ENCODE assay signal across 18 cellular contexts in the genomic region with DNA sequence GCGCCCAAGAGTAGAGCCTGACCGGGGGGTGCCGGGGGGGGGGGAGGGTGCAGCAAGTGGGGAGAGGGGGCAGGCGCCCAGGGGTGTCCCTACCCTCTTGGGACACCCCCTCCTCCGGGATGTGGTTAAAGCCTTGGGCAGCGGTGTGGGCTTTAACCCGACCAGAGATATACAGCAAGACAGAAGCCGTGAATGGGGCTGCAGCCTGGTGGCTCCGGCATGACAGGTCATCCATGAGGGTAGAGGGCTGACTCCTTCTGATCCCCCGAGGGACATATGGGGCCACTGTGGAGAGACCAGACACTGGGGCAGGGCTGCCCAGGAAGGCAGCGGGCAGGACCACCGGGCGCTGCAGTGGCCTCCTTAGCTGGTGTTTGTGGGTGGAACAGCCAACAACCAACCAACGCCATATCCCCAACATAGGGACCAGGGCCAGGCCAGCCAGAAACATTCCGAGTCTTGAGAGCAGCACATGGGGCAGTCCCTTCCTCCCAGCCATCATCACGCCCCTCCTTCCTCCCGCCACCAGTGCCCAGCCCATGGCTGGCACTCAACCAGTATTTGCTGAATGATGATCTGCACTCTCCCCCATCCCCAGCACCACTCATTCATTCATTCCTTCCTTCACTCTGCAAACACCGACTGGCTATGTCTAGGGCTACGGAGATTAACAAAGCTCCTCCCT. TPM values are rescaled to one million over a fixed set of nuclear protein-coding genes. Genes with fewer than 3 reads are reported as not detected.
DNase-seq lines count a peak whose midpoint lies in the region; ATAC-seq, FAIRE-seq and TF ChIP-seq lines count a peak whose summit lies in the region.
"Had no signal": no experiment of that assay in that cellular context is flagged by ENCODE, and none has a peak within 500 bp of the region (broad histone marks: within the 10 kb centered on the region; RNA-seq: fewer than 3 reads in every experiment).

No MANE protein-coding gene starts in this region.

- no peaks in the 10 kb centered on the region for H3K9me2 ChIP-seq in PC-9 (ENCODE audit: insufficient read depth)

- no TSS peak for BruUV-seq in PC-9 (replicated peaks; lab: Mats Ljungman, UMichigan)
- no TSS peak for BruUV-seq in endothelial cell of umbilical vein (replicated peaks; lab: Mats Ljungman, UMichigan)

- H3K4me3 ChIP-seq in ACC112 (ENCODE audit: low read depth, low read length) (no peak overlapping the region), PC-9 (no peak overlapping the region), endothelial cell of umbilical vein (replicated peaks in 1 of 3; ENCODE audit: insufficient read depth in 1 of 3, low read depth in 1 of 3, low read length in 3 of 3) (no peak overlapping the region), gastrocnemius medialis (no peak overlapping the region), adrenal gland (no peak overlapping the region)
- H3K4me3 ChIP-seq: pancreas, SK-N-MC, uterus had no signal

- peaks cover 47% of the 10 kb centered on the region for H3F3A ChIP-seq in PC-9 (ENCODE audit: insufficient read depth, low read depth)

- H4K20me1 ChIP-seq in PC-9 (ENCODE audit: insufficient read depth) (peaks cover 76% of the 10 kb centered on the region), endothelial cell of umbilical vein (replicated peaks; ENCODE audit: control insufficient read depth, extremely low read depth, insufficient read depth, low read length) (peaks cover under 1% of the 10 kb centered on the region)

- TF ChIP-seq POLR2A in endothelial cell of umbilical vein (IDR thresholded peaks at IDR 0.05; ENCODE audit: low read depth, low read length) (no peak), gastrocnemius medialis (IDR thresholded peaks at IDR 0.05) (no peak), GM12892 (IDR thresholded peaks at IDR 0.05; ENCODE audit: low read depth, low read length) (no peak), adrenal gland (IDR thresholded peaks at IDR 0.05) (no peak)

- in situ Hi-C loops in gastrocnemius medialis (cut with MboI; ENCODE audit: low sequenced_read_pairs in 4 of 4) = no loop called here

- H3K9ac ChIP-seq in endothelial cell of umbilical vein (replicated peaks; ENCODE audit: extremely low read depth, insufficient read depth, low read length) = no peak overlapping the region

- dilution Hi-C loops in endothelial cell of umbilical vein (cut with MboI; ENCODE audit: extremely low pct_ligation_motif_present, low sequenced_read_pairs) = no loop called here

- FAIRE-seq in endothelial cell of umbilical vein (lab: Jason Lieb, UNC) (peak; percentile 35), GM12892 (lab: Jason Lieb, UNC) (no peak)
- FAIRE-seq: islet of Langerhans, pancreas, TTC549 had no signal

- no peak overlapping the region for H2AFZ ChIP-seq in ACC112 (ENCODE audit: low read length, unreplicated experiment)
- H2AFZ ChIP-seq in PC-9 = no peak overlapping the region
- no peak overlapping the region for H2AFZ ChIP-seq in endothelial cell of umbilical vein (ENCODE audit: low read depth, low read length)

- no peaks in the 10 kb centered on the region for H3K27me3 ChIP-seq in ACC112 (ENCODE audit: insufficient read depth, low read length)
- no peaks in the 10 kb centered on the region for H3K27me3 ChIP-seq in PC-9 (ENCODE audit: insufficient read depth, low read depth)
- no peaks in the 10 kb centered on the region for H3K27me3 ChIP-seq in endothelial cell of umbilical vein (ENCODE audit: control insufficient read depth in 2 of 2, insufficient read depth in 2 of 2, low read length in 2 of 2)
- no peaks in the 10 kb centered on the region for H3K27me3 ChIP-seq in gastrocnemius medialis
- no peaks in the 10 kb centered on the region for H3K27me3 ChIP-seq in adrenal gland
- H3K27me3 ChIP-seq: pancreas, uterus had no signal

- H3K4me2 ChIP-seq in PC-9 (peak overlapping the region; percentile 35; the same call in 1 of the 2 replicates), endothelial cell of umbilical vein (ENCODE audit: insufficient read depth, low read length) (no peak overlapping the region)

- ATAC-seq in gastrocnemius medialis = no peak
- ATAC-seq in activated CD4-positive, CD25-positive, alpha-beta regulatory T cell treated with anti-CD3 and anti-CD28 coated beads, Interleukin-2, amount 50 U/mL, for 24 hours = no peak

- H3K4me1 ChIP-seq in ACC112 (ENCODE audit: control insufficient read depth, insufficient read depth, low read length, unreplicated experiment) = peaks cover 21% of the 10 kb centered on the region
- peaks cover 48% of the 10 kb centered on the region for H3K4me1 ChIP-seq in PC-9 (replicated peaks; ENCODE audit: insufficient read depth)
- H3K4me1 ChIP-seq in endothelial cell of umbilical vein (ENCODE audit: control insufficient read depth, extremely low read depth, insufficient read depth, low read length) = peaks cover 8% of the 10 kb centered on the region
- peaks cover 36 to 39% of the 10 kb centered on the region in 2 donors for H3K4me1 ChIP-seq in gastrocnemius medialis
- peaks cover 9 to 23% of the 10 kb centered on the region in 2 donors for H3K4me1 ChIP-seq in adrenal gland (replicated peaks in 1 of 2)
- H3K4me1 ChIP-seq: uterus had no signal

- peaks cover 50% of the 10 kb centered on the region for H3K79me2 ChIP-seq in ACC112 (ENCODE audit: control insufficient read depth, insufficient read depth, low read length, unreplicated experiment)
- peaks cover 74% of the 10 kb centered on the region for H3K79me2 ChIP-seq in PC-9 (ENCODE audit: low read depth)
- peaks cover 61% of the 10 kb centered on the region for H3K79me2 ChIP-seq in endothelial cell of umbilical vein (ENCODE audit: control insufficient read depth, insufficient read depth, low read length)

- DNase-seq in PC-9 = peak in 1 of 2 experiments; percentile 29
- no peak for DNase-seq in endothelial cell of umbilical vein (ENCODE audit: low read depth, low spot score)
- DNase-seq in gastrocnemius medialis = no peak
- DNase-seq in GM12892 (ENCODE audit: insufficient read length) = no peak
- no peak for DNase-seq in adrenal gland
- no peak for DNase-seq in COLO829 (ENCODE audit: low spot score)
- DNase-seq: activated CD4-positive, alpha-beta T cell treated with anti-CD3 and anti-CD28 coated beads, Interleukin-2, amount 50 U/mL, for 4 hours; activated T-cell treated with anti-CD3 and anti-CD28 coated beads, Interleukin-2, amount 50 U/mL, for 1 hour; DMS 273 treated with DMSO at 0.1 percent for 48 hours; NCI-H1694; stimulated activated naive CD4-positive, alpha-beta T cell; uterus had no signal

- H3K36me3 ChIP-seq in ACC112 (ENCODE audit: insufficient read depth, low read length) (no peaks in the 10 kb centered on the region), PC-9 (ENCODE audit: low read depth) (peaks cover 22% of the 10 kb centered on the region), endothelial cell of umbilical vein (ENCODE audit: control insufficient read depth in 2 of 2, extremely low read depth in 1 of 2, insufficient read depth in 2 of 2, low read length in 2 of 2) (peaks cover 15 to 55% of the 10 kb centered on the region in 2 experiments), gastrocnemius medialis (peaks cover 0 to 29% of the 10 kb centered on the region in 2 donors), adrenal gland (replicated peaks in 1 of 2) (peaks cover 0 to 59% of the 10 kb centered on the region in 2 donors)
- H3K36me3 ChIP-seq: uterus had no signal

- POLR2A ChIA-PET in PC-9 (lab: Charles Lee; ENCODE audit: unreplicated experiment) (no interaction called here), endothelial cell of umbilical vein (lab: Charles Lee) (no interaction called here)

- intact Hi-C loops in PC-9 (cut with micrococcal nuclease; ENCODE audit: unreplicated experiment) (no loop called here), endothelial cell of umbilical vein (cut with micrococcal nuclease) (no loop called here), gastrocnemius medialis (cut with DNase I; ENCODE audit: low total_unique reads) (no loop called here), adrenal gland (cut with DNase I) (no loop called here)

- H3K27ac ChIP-seq in ACC112 (ENCODE audit: low read depth, low read length) (peak overlapping the region; percentile 70), PC-9 (peak overlapping the region; percentile 52), endothelial cell of umbilical vein (ENCODE audit: insufficient read depth, low read depth, low read length) (no peak overlapping the region), gastrocnemius medialis (peak overlapping the region; percentile 43 to 83 (median 68)), adrenal gland (peak overlapping the region in 2 of 5 donors; percentile 59 to 70)
- H3K27ac ChIP-seq: SK-N-MC had no signal

- H3K9me3 ChIP-seq in PC-9 (ENCODE audit: insufficient read depth, low read depth) (no peaks in the 10 kb centered on the region), endothelial cell of umbilical vein (replicated peaks; ENCODE audit: control insufficient read depth, insufficient read depth, low read length) (no peaks in the 10 kb centered on the region), gastrocnemius medialis (no peaks in the 10 kb centered on the region), adrenal gland (replicated peaks in 1 of 3) (no peaks in the 10 kb centered on the region)
- H3K9me3 ChIP-seq: pancreas, uterus had no signal

- CTCF ChIA-PET in PC-9 (lab: Charles Lee) (no interaction called here), endothelial cell of umbilical vein (lab: Charles Lee) (interaction anchor here (1.1 to 3.5 kb wide), 5 partner anchors 14 to 43 kb away, joined by 3 to 15 read pairs (median 5); a partner anchor contains a TSS)

- no peaks in the 10 kb centered on the region for H3K9me1 ChIP-seq in endothelial cell of umbilical vein (replicated peaks; ENCODE audit: control insufficient read depth, extremely low read depth, insufficient read depth, low read length)

- TF ChIP-seq CTCF in PC-9 (conservative IDR thresholded peaks at IDR 0.05) (no peak), endothelial cell of umbilical vein (IDR thresholded peaks at IDR 0.05; ENCODE audit: extremely low read depth in 1 of 2, insufficient read depth in 1 of 2, low read depth in 1 of 2, low read length in 2 of 2) (no peak), gastrocnemius medialis (IDR thresholded peaks at IDR 0.05 in 4 of 5, conservative IDR thresholded peaks at IDR 0.05 in 1 of 5) (no peak), adrenal gland (IDR thresholded peaks at IDR 0.05) (no peak)

- WGBS in adrenal gland, 4 donors = 63 to 72% (median 67%) methylated on average over 7 to 19 of the region's 19 CpGs

RNA-seq across cellular contexts. Expression of a gene that starts 18.2 kb away (rescaled TPM):
- total RNA-seq in PC-9 (2021) = 101 and 108 TPM in 2 replicates
- total RNA-seq in endothelial cell of umbilical vein = 124 and 134 TPM in 2 replicates
- polyA plus RNA-seq in endothelial cell of umbilical vein = 40.6 and 46.8 TPM in 2 replicates
- polyA plus RNA-seq in endothelial cell of umbilical vein (2011; cell fraction: cytosol; rRNA removed) = 81.9 and 87.1 TPM in 2 replicates
- 53.0 and 54.8 TPM in 2 replicates for polyA plus RNA-seq in endothelial cell of umbilical vein (2011; cell fraction: nucleus; rRNA removed)
- 81.3 and 98.4 TPM in 2 replicates for polyA plus RNA-seq in endothelial cell of umbilical vein (2012)
- polyA minus RNA-seq in endothelial cell of umbilical vein = 58.4 and 61.1 TPM in 2 replicates
- 37.9 TPM for polyA minus RNA-seq in endothelial cell of umbilical vein (2011; cell fraction: cytosol; rRNA and poly(A)+ RNA removed)
- polyA minus RNA-seq in endothelial cell of umbilical vein (2011; cell fraction: nucleus; rRNA and poly(A)+ RNA removed) = 17.2 and 19.3 TPM in 2 replicates
- total RNA-seq in gastrocnemius medialis = 10 to 100 TPM; 18.2 to 40.5 (median 28.9) TPM
- 62.8 TPM for polyA plus RNA-seq in GM12892 (2012; ENCODE audit: missing spikeins)
- total RNA-seq in adrenal gland = 10 to 100 TPM; 16.8 to 78.9 (median 67.5) TPM
- 10 to 100 TPM; 12.8 to 53.5 (median 15.9) TPM for polyA plus RNA-seq in adrenal gland

RNA-seq across cellular contexts. Expression of a gene that starts 43.8 kb away (rescaled TPM):
- total RNA-seq in PC-9 (2021) (72.8 and 74.6 TPM in 2 replicates), endothelial cell of umbilical vein (61.5 and 62.9 TPM in 2 replicates), gastrocnemius medialis (100 to 1,000 TPM in 1 of 4 donors, 10 to 100 TPM in 3; 53.9 to 168 (median 94.1) TPM), adrenal gland (10 to 100 TPM; 50.6 to 88.2 (median 60.8) TPM)
- polyA plus RNA-seq in endothelial cell of umbilical vein (64.3 and 82.5 TPM in 2 replicates), adrenal gland (100 to 1,000 TPM in 2 of 3 donors, 10 to 100 TPM in 1; 58.3 to 218 (median 183) TPM)
- polyA plus RNA-seq in endothelial cell of umbilical vein (2011; cell fraction: cytosol; rRNA removed) = 31.1 and 39.1 TPM in 2 replicates
- 88.2 and 102 TPM in 2 replicates for polyA plus RNA-seq in endothelial cell of umbilical vein (2011; cell fraction: nucleus; rRNA removed)
- polyA plus RNA-seq in endothelial cell of umbilical vein (2012) = 52.7 and 53.2 TPM in 2 replicates
- polyA minus RNA-seq in endothelial cell of umbilical vein = 27.7 and 30.8 TPM in 2 replicates
- polyA minus RNA-seq in endothelial cell of umbilical vein (2011; cell fraction: cytosol; rRNA and poly(A)+ RNA removed) = 62.2 TPM
- 20.3 and 39.5 TPM in 2 replicates for polyA minus RNA-seq in endothelial cell of umbilical vein (2011; cell fraction: nucleus; rRNA and poly(A)+ RNA removed)
- polyA plus RNA-seq in GM12892 (2012; ENCODE audit: missing spikeins) = 37.6 TPM
